In genomic region chr21:19771881-19772280, GRCh38 we compare ENCODE assay signal across 32 cellular contexts.
"Had no signal": no experiment of that assay in that cellular context is flagged by ENCODE, and none has a peak within 500 bp of the region (broad histone marks: within the 10 kb centered on the region; RNA-seq: fewer than 3 reads in every experiment).

No MANE protein-coding gene starts in this region.

- H3K4me3 ChIP-seq: adrenal gland, ascending aorta, cardiac muscle cell had no signal

- H3K9me3 ChIP-seq: adrenal gland, ascending aorta had no signal

- H3K36me3 ChIP-seq: adrenal gland, ascending aorta, cardiac muscle cell had no signal

- FAIRE-seq: bronchial epithelial cell, TTC549 had no signal

- ATAC-seq: activated CD8-positive, alpha-beta T cell treated with anti-CD3 and anti-CD28 coated beads for 36 hours; activated naive CD4-positive, alpha-beta T cell treated with anti-CD3 and anti-CD28 coated beads, Interleukin-2, amount 50 U/mL, for 72 hours; activated T-cell treated with anti-CD3 and anti-CD28 coated beads, Interleukin-2, amount 50 U/mL, for 4 hours; activated T-cell treated with anti-CD3 and anti-CD28 coated beads, Interleukin-2, amount 50 U/mL, for 72 hours; activated T-helper 17 cell treated with anti-CD3 and anti-CD28 coated beads, Interleukin-2, amount 50 U/mL, for 72 hours had no signal

- H3K27me3 ChIP-seq: adrenal gland, ascending aorta, cardiac muscle cell had no signal

- H3K27ac ChIP-seq: adrenal gland, ascending aorta, cardiac muscle cell, VCaP had no signal

- H3K4me1 ChIP-seq: adrenal gland, ascending aorta had no signal

- DNase-seq: activated B cell treated with CpG ODN at 0.5 μM for 24 hours; activated CD4-positive, alpha-beta memory T cell treated with anti-CD3 and anti-CD28 coated beads for 36 hours; activated CD4-positive, alpha-beta T cell treated with anti-CD3 and anti-CD28 coated beads for 4 hours; activated CD4-positive, alpha-beta T cell treated with anti-CD3 and anti-CD28 coated beads, Interleukin-2, amount 10 ng/mL, durations not matched to agents 24 days and 14 days; activated CD4-positive, alpha-beta T cell treated with anti-CD3 and anti-CD28 coated beads, Interleukin-2, amount 50 U/mL, for 1 hour; activated CD4-positive, alpha-beta T cell treated with anti-CD3 and anti-CD28 coated beads, Interleukin-2, amount 50 U/mL, for 4 hours; activated CD4-positive, CD25-positive, alpha-beta regulatory T cell treated with anti-CD3 and anti-CD28 coated beads, Interleukin-2, amount 50 U/mL, for 72 hours; activated CD8-positive, alpha-beta memory T cell treated with anti-CD3 and anti-CD28 coated beads, Interleukin-2, amount 50 U/mL, for 4 hours; activated CD8-positive, alpha-beta T cell treated with anti-CD3 and anti-CD28 coated beads for 36 hours; activated effector memory CD4-positive, alpha-beta T cell treated with anti-CD3 and anti-CD28 coated beads, Interleukin-2, amount 50 U/mL, for 16 hours; activated gamma-delta T cell treated with Interleukin-2 at 50 U/mL for 16 hours; activated naive CD4-positive, alpha-beta T cell; activated naive CD4-positive, alpha-beta T cell treated with anti-CD3 and anti-CD28 coated beads for 36 hours; activated naive CD4-positive, alpha-beta T cell treated with anti-CD3 and anti-CD28 coated beads, Interleukin-2, amount 50 U/mL, for 16 hours; activated naive CD8-positive, alpha-beta T cell treated with anti-CD3 and anti-CD28 coated beads for 36 hours; activated T-cell treated with anti-CD3 and anti-CD28 coated beads for 4 hours; activated T-cell treated with anti-CD3 and anti-CD28 coated beads, Interleukin-2, amount 50 U/mL, for 1 hour; activated T-cell treated with anti-CD3 and anti-CD28 coated beads, Interleukin-2, amount 50 U/mL, for 4 hours; activated T-cell treated with anti-CD3 and anti-CD28 coated beads, Interleukin-2, amount 50 U/mL, for 72 hours; adrenal gland; amniotic stem cell; caudate nucleus; cerebellar nuclear complex; T-helper 2 cell; T-helper 9 cell had no signal
